In genomic region chr7:55912748-55913158, GRCh38 we compare ENCODE assay signal across 25 cellular contexts. TPM values are rescaled to one million over a fixed set of nuclear protein-coding genes. Genes with fewer than 3 reads are reported as not detected.
DNase-seq lines count a peak whose midpoint lies in the region; ATAC-seq, FAIRE-seq and TF ChIP-seq lines count a peak whose summit lies in the region.
"Had no signal": no experiment of that assay in that cellular context is flagged by ENCODE, and none has a peak within 500 bp of the region (broad histone marks: within the 10 kb centered on the region; RNA-seq: fewer than 3 reads in every experiment).

No MANE protein-coding gene starts in this region.

- no peak overlapping the region for H3K4me3 Mint-ChIP-seq in brain
- no peak overlapping the region for H3K4me3 Mint-ChIP-seq in mesothelial cell of epicardium
- H3K4me3 Mint-ChIP-seq in CD4-positive, alpha-beta memory T cell = no peak overlapping the region

- H3K9me3 ChIP-seq in BE2C = no peaks in the 10 kb centered on the region
- H3K9me3 ChIP-seq in upper lobe of right lung = no peaks in the 10 kb centered on the region
- no peaks in the 10 kb centered on the region for H3K9me3 ChIP-seq in CD4-positive, alpha-beta memory T cell (ENCODE audit: control insufficient read depth in 1 of 2, low read length in 2 of 2)
- no peaks in the 10 kb centered on the region for H3K9me3 ChIP-seq in gastrocnemius medialis
- H3K9me3 ChIP-seq: neutrophil, thoracic aorta had no signal

- peak; percentile 26 for DNase-seq in BE2C
- DNase-seq in NCI-H146 (lab: John Stamatoyannopoulos, UW) = peak; percentile 12
- DNase-seq in mesothelial cell of epicardium (ENCODE audit: low spot score in 2 of 2, unreplicated experiment in 2 of 2) = no peak
- no peak for DNase-seq in GM12891 (ENCODE audit: insufficient read length, low spot score)
- DNase-seq in upper lobe of right lung = no peak
- no peak for DNase-seq in CD4-positive, alpha-beta memory T cell
- no peak for DNase-seq in gastrocnemius medialis
- DNase-seq: activated CD4-positive, alpha-beta T cell treated with anti-CD3 and anti-CD28 coated beads, Interleukin-2, amount 50 U/mL, for 4 hours; activated naive CD4-positive, alpha-beta T cell treated with Interleukin-2 at 50 U/mL for 16 hours; activated T-cell treated with anti-CD3 and anti-CD28 coated beads for 4 hours; COR-L47; cortex of kidney; KG1; left colon; NCI-H2081; stimulated activated CD4-positive, alpha-beta T cell treated with anti-CD3 and anti-CD28 coated beads, Interleukin-12 subunit alpha, Interleukin-12 subunit beta, amount 100 ng/mL, for 4 hours had no signal

- peaks cover 8% of the 10 kb centered on the region; the same call in 1 of the 2 replicates for H3K36me3 ChIP-seq in BE2C
- peaks cover 13% of the 10 kb centered on the region for H3K36me3 ChIP-seq in upper lobe of right lung
- no peaks in the 10 kb centered on the region for H3K36me3 ChIP-seq in CD4-positive, alpha-beta memory T cell (ENCODE audit: insufficient read depth, low read length)
- H3K36me3 ChIP-seq in gastrocnemius medialis = peaks cover 0 to 9% of the 10 kb centered on the region in 2 donors
- H3K36me3 ChIP-seq: thoracic aorta had no signal

- in situ Hi-C loops in gastrocnemius medialis (cut with MboI; ENCODE audit: low sequenced_read_pairs in 4 of 4) = no loop called here

- no peak for TF ChIP-seq POLR2A in GM12891 (IDR thresholded peaks at IDR 0.05; ENCODE audit: low read depth, low read length)
- no peak for TF ChIP-seq POLR2A in gastrocnemius medialis (IDR thresholded peaks at IDR 0.05)

- no peaks in the 10 kb centered on the region for H3K4me1 Mint-ChIP-seq in brain
- peaks cover 34% of the 10 kb centered on the region for H3K4me1 Mint-ChIP-seq in mesothelial cell of epicardium
- H3K4me1 Mint-ChIP-seq in CD4-positive, alpha-beta memory T cell = peaks cover 0 to 6% (median 2%) of the 10 kb centered on the region in 4 donors

- H3K27me3 ChIP-seq in BE2C (no peaks in the 10 kb centered on the region), upper lobe of right lung (no peaks in the 10 kb centered on the region), gastrocnemius medialis (no peaks in the 10 kb centered on the region)
- no peaks in the 10 kb centered on the region for H3K27me3 ChIP-seq in CD4-positive, alpha-beta memory T cell (ENCODE audit: insufficient read depth, low read length)
- H3K27me3 ChIP-seq: neutrophil had no signal

- H3K4me1 ChIP-seq in BE2C = no peaks in the 10 kb centered on the region
- H3K4me1 ChIP-seq in upper lobe of right lung = no peaks in the 10 kb centered on the region
- H3K4me1 ChIP-seq in CD4-positive, alpha-beta memory T cell (ENCODE audit: insufficient read depth, low read length) = no peaks in the 10 kb centered on the region
- H3K4me1 ChIP-seq in gastrocnemius medialis = no peaks in the 10 kb centered on the region

- ATAC-seq in upper lobe of right lung = no peak
- no peak for ATAC-seq in gastrocnemius medialis
- ATAC-seq: left colon, Right ventricle myocardium inferior had no signal

- peaks cover 3% of the 10 kb centered on the region for H3K27me3 Mint-ChIP-seq in brain
- H3K27me3 Mint-ChIP-seq in mesothelial cell of epicardium (ENCODE audit: low read depth) = no peaks in the 10 kb centered on the region
- H3K27me3 Mint-ChIP-seq in CD4-positive, alpha-beta memory T cell = no peaks in the 10 kb centered on the region

- no peak for FAIRE-seq in GM12891 (lab: Jason Lieb, UNC)
- FAIRE-seq: endothelial cell of umbilical vein had no signal

- H3K27ac ChIP-seq in upper lobe of right lung = no peak overlapping the region
- H3K27ac ChIP-seq in CD4-positive, alpha-beta memory T cell (ENCODE audit: low read depth, low read length) = no peak overlapping the region
- no peak overlapping the region for H3K27ac ChIP-seq in gastrocnemius medialis
- H3K27ac ChIP-seq: neutrophil, thoracic aorta had no signal

- H3K4me3 ChIP-seq in BE2C (ENCODE audit: low read depth, low read length) (no peak overlapping the region), upper lobe of right lung (no peak overlapping the region), gastrocnemius medialis (no peak overlapping the region)
- H3K4me3 ChIP-seq in CD4-positive, alpha-beta memory T cell (ENCODE audit: low read length in 2 of 2) = no peak overlapping the region
- H3K4me3 ChIP-seq: thoracic aorta had no signal

- POLR2A ChIA-PET in CD4-positive, alpha-beta memory T cell (lab: Charles Lee; ENCODE audit: partially characterized antibody) = no interaction called here

- CTCF ChIA-PET in CD4-positive, alpha-beta memory T cell (lab: Charles Lee; ENCODE audit: partially characterized antibody) = no interaction called here

- peaks cover 68% of the 10 kb centered on the region for H3K36me3 Mint-ChIP-seq in brain
- peaks cover 38% of the 10 kb centered on the region for H3K36me3 Mint-ChIP-seq in mesothelial cell of epicardium
- H3K36me3 Mint-ChIP-seq in CD4-positive, alpha-beta memory T cell = peaks cover 18 to 20% of the 10 kb centered on the region in 2 donors

- TF ChIP-seq CTCF in BE2C (IDR thresholded peaks at IDR 0.05; ENCODE audit: low read depth, low read length) (no peak), brain (conservative IDR thresholded peaks at IDR 0.05) (no peak), mesothelial cell of epicardium (IDR thresholded peaks at IDR 0.05; ENCODE audit: unreplicated experiment) (no peak), upper lobe of right lung (IDR thresholded peaks at IDR 0.05) (no peak), gastrocnemius medialis (IDR thresholded peaks at IDR 0.05 in 4 of 5, conservative IDR thresholded peaks at IDR 0.05 in 1 of 5) (no peak)

- peaks cover 0 to 8% (median 2%) of the 10 kb centered on the region in 5 experiments for H3K9me3 Mint-ChIP-seq in brain
- peaks cover 10% of the 10 kb centered on the region for H3K9me3 Mint-ChIP-seq in mesothelial cell of epicardium
- peaks cover 0 to 2% (median 0%) of the 10 kb centered on the region in 8 donors for H3K9me3 Mint-ChIP-seq in CD4-positive, alpha-beta memory T cell

- H3K27ac Mint-ChIP-seq in brain (peak overlapping the region in 3 of 5 experiments; percentile 23 to 85 (median 32)), mesothelial cell of epicardium (peak overlapping the region; percentile 94)
- H3K27ac Mint-ChIP-seq in CD4-positive, alpha-beta memory T cell = no peak overlapping the region

- intact Hi-C loops in upper lobe of right lung (cut with DNase I) = no loop called here
- intact Hi-C loops in CD4-positive, alpha-beta memory T cell (cut with micrococcal nuclease) = no loop called here
- intact Hi-C loops in gastrocnemius medialis (cut with DNase I; ENCODE audit: low total_unique reads) = loop anchor here (10.0 kb wide), 1 partner anchor 88 kb away; no protein-coding TSS in a partner anchor

TF ChIP-seq in GM12891, 5 proteins besides CTCF, POLR2A, EP300 and RAD21:
- TF ChIP-seq PAX5 (IDR thresholded peaks at IDR 0.05; ENCODE audit: insufficient read depth, low read length, severe bottlenecking) = no peak
- TF ChIP-seq POU2F2 (IDR thresholded peaks at IDR 0.05; ENCODE audit: low read depth, low read length) = no peak
- no peak for TF ChIP-seq TAF1 (IDR thresholded peaks at IDR 0.05; ENCODE audit: low read depth, low read length)
- TF ChIP-seq SPI1 (IDR thresholded peaks at IDR 0.05; ENCODE audit: low read depth, low read length) = no peak
- no peak for TF ChIP-seq POLR2AphosphoS5 (IDR thresholded peaks at IDR 0.05; ENCODE audit: low read depth, low read length)

RNA-seq across cellular contexts. Expression of gene ZNF713, which starts 25.5 kb away (rescaled TPM):
- 3.5 TPM for polyA plus RNA-seq in BE2C (2012; ENCODE audit: insufficient read depth, insufficient read length, low read depth)
- 9.3 TPM for polyA plus RNA-seq in brain (ENCODE audit: insufficient read depth, low read depth, low replicate concordance)
- total RNA-seq in mesothelial cell of epicardium (11.5 to 15.2 TPM (median 14.8 TPM) in 3 replicates), upper lobe of right lung (3.9 TPM), gastrocnemius medialis (1 to 10 TPM in 3 of 4 donors, under 1 TPM in 1; 0.61 to 4.2 (median 1.5) TPM)
- polyA plus RNA-seq in GM12891 (2012; ENCODE audit: low read depth, missing spikeins) = 0.82 TPM
- 1 to 10 TPM; 2.8 to 4.7 TPM for total RNA-seq in CD4-positive, alpha-beta memory T cell
- under 1 TPM; 0.18 to 0.85 TPM for polyA plus RNA-seq in CD4-positive, alpha-beta memory T cell

RNA-seq across cellular contexts. Expression of gene MRPS17, which starts 38.9 kb away (rescaled TPM):
- polyA plus RNA-seq in BE2C (2012; ENCODE audit: insufficient read depth, insufficient read length, low read depth) = 71.9 TPM
- polyA plus RNA-seq in brain (ENCODE audit: insufficient read depth, low read depth, low replicate concordance) = 20.3 TPM
- total RNA-seq in mesothelial cell of epicardium (17.2 to 19.7 TPM (median 17.5 TPM) in 3 replicates), upper lobe of right lung (12.6 TPM), gastrocnemius medialis (10 to 100 TPM; 14.0 to 38.3 (median 22.0) TPM)
- polyA plus RNA-seq in GM12891 (2012; ENCODE audit: low read depth, missing spikeins) = 18.3 TPM
- 10 to 100 TPM; 11.5 to 13.2 TPM for total RNA-seq in CD4-positive, alpha-beta memory T cell
- 10 to 100 TPM; 15.1 to 17.8 TPM for polyA plus RNA-seq in CD4-positive, alpha-beta memory T cell

RNA-seq across cellular contexts. Expression of gene SEPTIN14, which starts 50.2 kb away (rescaled TPM):
- polyA plus RNA-seq in BE2C (2012; ENCODE audit: insufficient read depth, insufficient read length, low read depth) = 4.0 TPM
- not detected for polyA plus RNA-seq in brain (ENCODE audit: insufficient read depth, low read depth, low replicate concordance)
- 0.07 TPM in 1 of 3 replicates, not detected in the others for total RNA-seq in mesothelial cell of epicardium
- not detected for polyA plus RNA-seq in GM12891 (2012; ENCODE audit: low read depth, missing spikeins)
- not detected for total RNA-seq in upper lobe of right lung
- total RNA-seq in CD4-positive, alpha-beta memory T cell = not detected
- polyA plus RNA-seq in CD4-positive, alpha-beta memory T cell = not detected
- not detected for total RNA-seq in gastrocnemius medialis
- total RNA-seq: endothelial cell of umbilical vein; fibroblast of villous mesenchyme; left colon; mucosa of gallbladder; NCI-H460; Right ventricle myocardium inferior; T-helper 1 cell treated with Interleukin-12 subunit alpha and Interleukin-12 subunit beta and Interleukin-4 antibody, amounts not matched to agents 30 ng/mL and 1 ng/mL, for 36 hours; thoracic aorta had no signal
- polyA plus RNA-seq: endothelial cell of umbilical vein had no signal

RNA-seq across cellular contexts. Expression of gene NIPSNAP2, which starts 51.6 kb away (rescaled TPM):
- 48.6 TPM for polyA plus RNA-seq in BE2C (2012; ENCODE audit: insufficient read depth, insufficient read length, low read depth)
- 75.0 TPM for polyA plus RNA-seq in brain (ENCODE audit: insufficient read depth, low read depth, low replicate concordance)
- total RNA-seq in mesothelial cell of epicardium (59.9 to 63.4 TPM (median 62.8 TPM) in 3 replicates), upper lobe of right lung (47.7 TPM), gastrocnemius medialis (100 to 1,000 TPM; 234 to 382 (median 354) TPM)
- polyA plus RNA-seq in GM12891 (2012; ENCODE audit: low read depth, missing spikeins) = 24.7 TPM
- 10 to 100 TPM; 29.0 to 33.3 TPM for total RNA-seq in CD4-positive, alpha-beta memory T cell
- polyA plus RNA-seq in CD4-positive, alpha-beta memory T cell = 10 to 100 TPM; 43.0 to 94.3 TPM

Comparison
In these comparisons a context has a peak if more than half of its experiments do, and no peak if none do; other contexts are left out.
1. DNase-seq: peak in BE2C (single experiment) and NCI-H146 (single experiment); none in mesothelial cell of epicardium (0 of 2), GM12891 (single experiment), upper lobe of right lung (single experiment), CD4-positive, alpha-beta memory T cell (0 of 5) and gastrocnemius medialis (0 of 2).
2. H3K27ac Mint-ChIP-seq: peak in brain (3 of 5) and mesothelial cell of epicardium (single experiment); none in CD4-positive, alpha-beta memory T cell (0 of 7).